In the genomic region with DNA sequence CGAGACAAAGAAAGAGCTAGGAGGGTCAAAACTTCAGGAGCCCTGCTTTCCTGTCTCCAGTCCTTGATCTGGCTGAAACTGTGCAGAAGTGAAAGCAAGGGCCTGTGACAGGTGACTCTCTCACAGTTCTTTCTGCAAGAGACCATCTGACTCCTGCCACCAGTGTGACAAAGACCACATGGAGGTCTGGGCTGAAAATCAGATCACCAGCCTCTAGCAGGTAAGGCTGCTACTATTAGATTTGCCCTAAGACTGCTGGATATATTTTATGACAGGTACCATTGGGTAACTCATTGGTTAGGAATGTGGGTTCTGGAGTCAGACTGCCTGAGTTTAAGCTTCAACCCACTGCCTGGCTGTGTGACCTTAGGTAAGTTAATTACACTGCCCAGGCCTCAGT, we compare ENCODE assay signal across 10 cellular contexts.
DNase-seq lines count a peak whose midpoint lies in the region; ATAC-seq, FAIRE-seq and TF ChIP-seq lines count a peak whose summit lies in the region.
"Had no signal": no experiment of that assay in that cellular context is flagged by ENCODE, and none has a peak within 500 bp of the region (broad histone marks: within the 10 kb centered on the region; RNA-seq: fewer than 3 reads in every experiment).

No MANE protein-coding gene starts in this region.

- ATAC-seq in GM18511 (IDR thresholded peaks at IDR 0.05; ENCODE audit: unreplicated experiment) (peak; percentile 78), GM21825 (IDR thresholded peaks at IDR 0.05; ENCODE audit: unreplicated experiment) (peak; percentile 81)
- no peak for ATAC-seq in stimulated activated naive CD8-positive, alpha-beta T cell treated with anti-CD3 and anti-CD28 coated beads, Interleukin-15, amount 100 ng/mL, for 72 hours
- no peak for ATAC-seq in activated CD8-positive, alpha-beta T cell treated with anti-CD3 and anti-CD28 coated beads for 36 hours

- H3K27me3 ChIP-seq in tibial nerve, result no peaks in the 10 kb centered on the region
- H3K27me3 ChIP-seq: upper lobe of left lung had no signal

- H3K9me3 Mint-ChIP-seq in stimulated activated naive CD8-positive, alpha-beta T cell treated with anti-CD3 and anti-CD28 coated beads, Interleukin-15, amount 100 ng/mL, for 72 hours, result no peaks in the 10 kb centered on the region
- H3K9me3 Mint-ChIP-seq in activated CD8-positive, alpha-beta T cell treated with anti-CD3 and anti-CD28 coated beads for 36 hours, result no peaks in the 10 kb centered on the region
- H3K9me3 Mint-ChIP-seq: activated T-cell treated with anti-CD3 and anti-CD28 coated beads, Interleukin-2, amount 50 U/mL, for 24 hours had no signal

- H3K4me3 Mint-ChIP-seq in stimulated activated naive CD8-positive, alpha-beta T cell treated with anti-CD3 and anti-CD28 coated beads, Interleukin-15, amount 100 ng/mL, for 72 hours, result no peak overlapping the region
- no peak overlapping the region for H3K4me3 Mint-ChIP-seq in activated CD8-positive, alpha-beta T cell treated with anti-CD3 and anti-CD28 coated beads for 36 hours
- H3K4me3 Mint-ChIP-seq: activated T-cell treated with anti-CD3 and anti-CD28 coated beads, Interleukin-2, amount 50 U/mL, for 24 hours had no signal

- CTCF ChIA-PET in activated CD8-positive, alpha-beta T cell treated with anti-CD3 and anti-CD28 coated beads for 36 hours (lab: Charles Lee), result interaction anchor here (1.3 kb wide), 1 partner anchor 10 kb away, joined by 3 read pairs; no protein-coding TSS in a partner anchor

- H3K9me3 ChIP-seq in kidney (ENCODE audit: control insufficient read depth in 1 of 2, low read length in 2 of 2) (no peaks in the 10 kb centered on the region), tibial nerve (no peaks in the 10 kb centered on the region)
- H3K9me3 ChIP-seq: upper lobe of left lung had no signal

- no peak overlapping the region for H3K4me3 ChIP-seq in fibroblast of pulmonary artery (replicated peaks; ENCODE audit: low read depth, low read length)
- no peak overlapping the region for H3K4me3 ChIP-seq in kidney (ENCODE audit: low read length in 2 of 2)
- no peak overlapping the region for H3K4me3 ChIP-seq in tibial nerve
- H3K4me3 ChIP-seq: upper lobe of left lung had no signal

- no peaks in the 10 kb centered on the region for H3K4me1 Mint-ChIP-seq in stimulated activated naive CD8-positive, alpha-beta T cell treated with anti-CD3 and anti-CD28 coated beads, Interleukin-15, amount 100 ng/mL, for 72 hours
- H3K4me1 Mint-ChIP-seq in activated CD8-positive, alpha-beta T cell treated with anti-CD3 and anti-CD28 coated beads for 36 hours (ENCODE audit: low read depth), result no peaks in the 10 kb centered on the region

- POLR2A ChIA-PET in activated CD8-positive, alpha-beta T cell treated with anti-CD3 and anti-CD28 coated beads for 36 hours (lab: Charles Lee), result no interaction called here

- no peak for FAIRE-seq in kidney (lab: Jason Lieb, UNC)

- no peak for TF ChIP-seq EP300 in tibial nerve (IDR thresholded peaks at IDR 0.05)

- no peaks in the 10 kb centered on the region for H3K36me3 ChIP-seq in kidney (ENCODE audit: control insufficient read depth in 1 of 2, insufficient read depth in 2 of 2, low read length in 2 of 2)
- H3K36me3 ChIP-seq in tibial nerve, result no peaks in the 10 kb centered on the region
- H3K36me3 ChIP-seq: upper lobe of left lung had no signal

- intact Hi-C loops in kidney (cut with DNase I), result no loop called here
- intact Hi-C loops in activated CD8-positive, alpha-beta T cell treated with anti-CD3 and anti-CD28 coated beads for 36 hours (cut with micrococcal nuclease), result no loop called here

- H3K27ac ChIP-seq in kidney (ENCODE audit: low read depth in 2 of 2, low read length in 2 of 2), result no peak overlapping the region
- no peak overlapping the region for H3K27ac ChIP-seq in tibial nerve
- H3K27ac ChIP-seq: upper lobe of left lung had no signal

- no peak for TF ChIP-seq CTCF in fibroblast of pulmonary artery (IDR thresholded peaks at IDR 0.05; ENCODE audit: low read length, missing control alignments)
- no peak for TF ChIP-seq CTCF in kidney (IDR thresholded peaks at IDR 0.05; ENCODE audit: borderline replicate concordance, extremely low read depth, insufficient read depth)
- no peak for TF ChIP-seq CTCF in tibial nerve (IDR thresholded peaks at IDR 0.05)
- no peak for TF ChIP-seq CTCF in activated CD8-positive, alpha-beta T cell treated with anti-CD3 and anti-CD28 coated beads for 36 hours (IDR thresholded peaks at IDR 0.05)

- 89% methylated on average over 1 of the region's 1 CpG for WGBS in tibial nerve, 2 donors

- no peak for TF ChIP-seq POLR2A in tibial nerve (IDR thresholded peaks at IDR 0.05)

- H3K27ac Mint-ChIP-seq in stimulated activated naive CD8-positive, alpha-beta T cell treated with anti-CD3 and anti-CD28 coated beads, Interleukin-15, amount 100 ng/mL, for 72 hours, result no peak overlapping the region
- H3K27ac Mint-ChIP-seq in activated CD8-positive, alpha-beta T cell treated with anti-CD3 and anti-CD28 coated beads for 36 hours, result no peak overlapping the region
- H3K27ac Mint-ChIP-seq: activated T-cell treated with anti-CD3 and anti-CD28 coated beads, Interleukin-2, amount 50 U/mL, for 24 hours had no signal

- no peaks in the 10 kb centered on the region for H3K27me3 Mint-ChIP-seq in stimulated activated naive CD8-positive, alpha-beta T cell treated with anti-CD3 and anti-CD28 coated beads, Interleukin-15, amount 100 ng/mL, for 72 hours
- no peaks in the 10 kb centered on the region for H3K27me3 Mint-ChIP-seq in activated CD8-positive, alpha-beta T cell treated with anti-CD3 and anti-CD28 coated beads for 36 hours
- H3K27me3 Mint-ChIP-seq: activated T-cell treated with anti-CD3 and anti-CD28 coated beads, Interleukin-2, amount 50 U/mL, for 24 hours had no signal

- H3K4me1 ChIP-seq in kidney (ENCODE audit: control insufficient read depth in 1 of 2, insufficient read depth in 1 of 2, low read depth in 1 of 2, low read length in 2 of 2), result peaks cover 4 to 6% of the 10 kb centered on the region in 2 donors
- H3K4me1 ChIP-seq in tibial nerve, result peaks cover 0 to 18% (median 2%) of the 10 kb centered on the region in 4 donors

- peak; percentile 4 for DNase-seq in HK-2 (ENCODE audit: unreplicated experiment)
- peak; percentile 12 for DNase-seq in fibroblast of pulmonary artery (ENCODE audit: low read depth)
- no peak for DNase-seq in kidney
- no peak for DNase-seq in tibial nerve (ENCODE audit: low spot score in 2 of 2)
- DNase-seq in stimulated activated naive CD8-positive, alpha-beta T cell treated with anti-CD3 and anti-CD28 coated beads, Interleukin-15, amount 100 ng/mL, for 72 hours, result no peak
- no peak for DNase-seq in activated CD8-positive, alpha-beta T cell treated with anti-CD3 and anti-CD28 coated beads for 36 hours
- DNase-seq: activated T-cell treated with anti-CD3 and anti-CD28 coated beads, Interleukin-2, amount 50 U/mL, for 24 hours had no signal

- H3K36me3 Mint-ChIP-seq in activated CD8-positive, alpha-beta T cell treated with anti-CD3 and anti-CD28 coated beads for 36 hours (ENCODE audit: low read depth), result no peaks in the 10 kb centered on the region

- no peak overlapping the region for H3K9ac ChIP-seq in kidney (ENCODE audit: low read length in 2 of 2)

Comparison
In these comparisons a context has a peak if more than half of its experiments do, and no peak if none do; other contexts are left out.
1. ATAC-seq: peak in GM18511 (single experiment) and GM21825 (single experiment); none in stimulated activated naive CD8-positive, alpha-beta T cell treated with anti-CD3 and anti-CD28 coated beads, Interleukin-15, amount 100 ng/mL, for 72 hours (single experiment) and activated CD8-positive, alpha-beta T cell treated with anti-CD3 and anti-CD28 coated beads for 36 hours (single experiment).
2. DNase-seq: peak in HK-2 (single experiment) and fibroblast of pulmonary artery (single experiment); none in kidney (single experiment), tibial nerve (0 of 2), stimulated activated naive CD8-positive, alpha-beta T cell treated with anti-CD3 and anti-CD28 coated beads, Interleukin-15, amount 100 ng/mL, for 72 hours (0 of 2) and activated CD8-positive, alpha-beta T cell treated with anti-CD3 and anti-CD28 coated beads for 36 hours (single experiment).